8 cellular contexts compared by ENCODE assay signal in genomic region chr1:91402023-91402422, GRCh38. TPM values are rescaled to one million over a fixed set of nuclear protein-coding genes. Genes with fewer than 3 reads are reported as not detected.
A peak's percentile ranks its signal among the peaks of the same experiment; 100 is the strongest.
DNase-seq lines count a peak whose midpoint lies in the region; ATAC-seq and TF ChIP-seq lines count a peak whose summit lies in the region.

No MANE protein-coding gene starts in this region.

- no peaks in the 10 kb centered on the region for H3K36me3 ChIP-seq in upper lobe of left lung

- H3K4me3 ChIP-seq in upper lobe of left lung = no peak overlapping the region

- H3K27me3 ChIP-seq in upper lobe of left lung = no peaks in the 10 kb centered on the region

- TF ChIP-seq CTCF in GM20000 (IDR thresholded peaks at IDR 0.05; ENCODE audit: extremely low read depth, missing control alignments) (no peak), upper lobe of left lung (IDR thresholded peaks at IDR 0.05) (peak in 4 of 6 experiments; percentile 19 to 44 (median 28))

- 32 to 38% methylated on average over 3 of the region's 3 CpGs for WGBS in upper lobe of left lung, 2 donors

- H3K9me3 ChIP-seq in upper lobe of left lung = no peaks in the 10 kb centered on the region

- no peak for TF ChIP-seq POLR2A in upper lobe of left lung (IDR thresholded peaks at IDR 0.05)

- H3K27ac ChIP-seq in upper lobe of left lung = no peak overlapping the region

- ATAC-seq in upper lobe of left lung (ENCODE audit: low FRiP score in 2 of 2) (no peak), GM19463 (IDR thresholded peaks at IDR 0.05; ENCODE audit: unreplicated experiment) (no peak)

- peaks cover 0 to 11% (median 1%) of the 10 kb centered on the region in 4 donors for H3K4me1 ChIP-seq in upper lobe of left lung

- no peak for TF ChIP-seq EP300 in upper lobe of left lung (IDR thresholded peaks at IDR 0.05)

- DNase-seq in AG08395 (ENCODE audit: low spot score) = peak; percentile 46
- peak; percentile 36 for DNase-seq in GM20000 (ENCODE audit: low spot score)
- peak; percentile 36 for DNase-seq in NCI-H82 treated with DMSO at 0.1 percent for 48 hours (lab: John Stamatoyannopoulos, UW; ENCODE audit: unreplicated experiment)
- DNase-seq in fibroblast of peridontal ligament (ENCODE audit: extremely low read depth) = peak; percentile 63
- DNase-seq in upper lobe of left lung = no peak
- no peak for DNase-seq in NK-92 treated with Interleukin-12 subunit alpha and Interleukin-12 subunit beta, amount 100 ng/mL, for 24 hours (lab: John Stamatoyannopoulos, UW)
- DNase-seq in activated CD4-positive, alpha-beta T cell treated with anti-CD3 and anti-CD28 coated beads for 1 hour = no peak

RNA-seq across cellular contexts. Expression of gene HFM1, which starts 2.6 kb away (rescaled TPM):
- 1 to 10 TPM in 2 of 6 donors, under 1 TPM in 3, not detected in 1; 0.30 to 3.4 (median 0.77) TPM for total RNA-seq in upper lobe of left lung

Comparison
In these comparisons a context has a peak if more than half of its experiments do, and no peak if none do; other contexts are left out.
1. DNase-seq: peak in AG08395 (single experiment), GM20000 (single experiment), NCI-H82 treated with DMSO at 0.1 percent for 48 hours (single experiment) and fibroblast of peridontal ligament (single experiment); none in upper lobe of left lung (0 of 2), NK-92 treated with Interleukin-12 subunit alpha and Interleukin-12 subunit beta, amount 100 ng/mL, for 24 hours (single experiment) and activated CD4-positive, alpha-beta T cell treated with anti-CD3 and anti-CD28 coated beads for 1 hour (single experiment).